ENCODE assay signal across 33 cellular contexts in genomic region chr5:178160176-178160575, GRCh38. TPM values are rescaled to one million over a fixed set of nuclear protein-coding genes. Genes with fewer than 3 reads are reported as not detected.
"Had no signal": no experiment of that assay in that cellular context is flagged by ENCODE, and none has a peak within 500 bp of the region (broad histone marks: within the 10 kb centered on the region; RNA-seq: fewer than 3 reads in every experiment).

No MANE protein-coding gene starts in this region.

- H2AFZ ChIP-seq: hepatocyte had no signal

- H3K4me3 ChIP-seq: esophagus squamous epithelium, gastroesophageal sphincter, heart right ventricle, hepatocyte had no signal

- H3K9me3 ChIP-seq: esophagus squamous epithelium, gastroesophageal sphincter, heart right ventricle had no signal

- H3K36me3 ChIP-seq: brain microvascular endothelial cell, esophagus squamous epithelium, gastroesophageal sphincter, heart right ventricle had no signal

- H3K27ac ChIP-seq: brain microvascular endothelial cell, esophagus squamous epithelium, gastroesophageal sphincter, heart right ventricle, hepatocyte, VCaP had no signal

- DNase-seq: activated CD4-positive, alpha-beta memory T cell treated with anti-CD3 and anti-CD28 coated beads, Interleukin-2, amount 10 ng/mL, durations not matched to agents 7 days and 5 days; activated CD4-positive, alpha-beta T cell treated with anti-CD3 and anti-CD28 coated beads for 1 hour; activated CD4-positive, alpha-beta T cell treated with anti-CD3 and anti-CD28 coated beads for 4 hours; activated CD4-positive, alpha-beta T cell treated with anti-CD3 and anti-CD28 coated beads, Interleukin-2, amount 10 ng/mL, durations not matched to agents 7 days and 5 days; activated CD4-positive, alpha-beta T cell treated with anti-CD3 and anti-CD28 coated beads, Interleukin-2, amount 50 U/mL, for 4 hours; activated CD8-positive, alpha-beta memory T cell treated with anti-CD3 and anti-CD28 coated beads for 24 hours; activated effector memory CD4-positive, alpha-beta T cell treated with Interleukin-2 at 50 U/mL for 16 hours; activated gamma-delta T cell treated with Interleukin-2 at 50 U/mL for 16 hours; activated naive CD4-positive, alpha-beta T cell treated with anti-CD3 and anti-CD28 coated beads, Interleukin-2, amount 50 U/mL, for 16 hours; activated naive CD4-positive, alpha-beta T cell treated with Interleukin-2 at 50 U/mL for 16 hours; activated T-cell treated with anti-CD3 and anti-CD28 coated beads, Interleukin-2, amount 50 U/mL, for 4 hours; amniotic stem cell; anterior cingulate cortex; brain microvascular endothelial cell; cortex of kidney; dermis blood vessel endothelial cell; effector CD4-positive, alpha-beta T cell; effector memory CD8-positive, alpha-beta T cell; esophagus squamous epithelium; foreskin melanocyte; heart right ventricle; T-helper 2 cell had no signal

- H3K79me2 ChIP-seq: hepatocyte had no signal

- H3K4me2 ChIP-seq: hepatocyte had no signal

RNA-seq across cellular contexts. Expression of gene GMCL2, which starts 27.0 kb away (rescaled TPM):
- total RNA-seq: activated CD4-positive, alpha-beta memory T cell treated with anti-CD3 and anti-CD28 coated beads, Interleukin-2, amount 10 ng/mL, durations not matched to agents 7 days and 5 days; activated CD4-positive, alpha-beta T cell treated with anti-CD3 and anti-CD28 coated beads, Interleukin-2, amount 10 ng/mL, durations not matched to agents 7 days and 5 days; activated T-cell treated with anti-CD3 and anti-CD28 coated beads, Interleukin-2, amount 50 U/mL, for 4 hours; activated T-helper 17 cell treated with anti-CD3 and anti-CD28 coated beads, Interleukin-2, amount 50 U/mL, for 72 hours; astrocyte; bronchial epithelial cell; cardiac septum; chondrocyte; dermis blood vessel endothelial cell; esophagus squamous epithelium; fibroblast of villous mesenchyme; gastroesophageal sphincter; glomerular endothelial cell; heart right ventricle; hepatocyte; WTC11 had no signal
